ENCODE assay signal across 23 cellular contexts in genomic region chr18:13175266-13175665, GRCh38. TPM values are rescaled to one million over a fixed set of nuclear protein-coding genes. Genes with fewer than 3 reads are reported as not detected.
DNase-seq lines count a peak whose midpoint lies in the region; ATAC-seq, FAIRE-seq and TF ChIP-seq lines count a peak whose summit lies in the region.
"Had no signal": no experiment of that assay in that cellular context is flagged by ENCODE, and none has a peak within 500 bp of the region (broad histone marks: within the 10 kb centered on the region; RNA-seq: fewer than 3 reads in every experiment).

No MANE protein-coding gene starts in this region.

- H3K79me1 ChIP-seq in H9 (ENCODE audit: insufficient read depth, low read depth, low read length, poor library complexity, severe bottlenecking), result no peaks in the 10 kb centered on the region

- intact Hi-C loops in Right ventricle myocardium superior (cut with DNase I) (no loop called here), left ventricle myocardium inferior (cut with micrococcal nuclease) (no loop called here), mammary epithelial cell (cut with micrococcal nuclease) (no loop called here)

- H3K79me2 ChIP-seq in mammary epithelial cell (ENCODE audit: insufficient read depth, low read length) (no peaks in the 10 kb centered on the region), H9 (ENCODE audit: insufficient read depth, low read length) (no peaks in the 10 kb centered on the region)

- no peak for TF ChIP-seq CTCF in left ventricle myocardium inferior (IDR thresholded peaks at IDR 0.05; ENCODE audit: borderline replicate concordance)
- TF ChIP-seq CTCF in mammary epithelial cell (conservative IDR thresholded peaks at IDR 0.05 in 1 of 2, IDR thresholded peaks at IDR 0.05 in 1 of 2; ENCODE audit: extremely low read depth in 1 of 2, insufficient read depth in 1 of 2, low read depth in 1 of 2, low read length in 2 of 2), result no peak
- no peak for TF ChIP-seq CTCF in H9 (conservative IDR thresholded peaks at IDR 0.05)

- no peak overlapping the region for H4K5ac ChIP-seq in H9 (ENCODE audit: insufficient read length, low read depth, low read length)

- no peaks in the 10 kb centered on the region for H3K4me1 ChIP-seq in left ventricle myocardium inferior
- H3K4me1 ChIP-seq in mammary epithelial cell (ENCODE audit: insufficient read depth, low read length), result no peaks in the 10 kb centered on the region
- H3K4me1 ChIP-seq in H9 (ENCODE audit: insufficient read depth, low read length), result 0 out of 2 replicates have a peak, but pooled peaks cover 3% of the 10 kb centered on the region

- H3K4me2 ChIP-seq in mammary epithelial cell (ENCODE audit: insufficient read depth, low read depth, low read length), result no peak overlapping the region
- no peak overlapping the region for H3K4me2 ChIP-seq in H9 (ENCODE audit: insufficient read depth, insufficient read length, low read length)
- H3K4me2 ChIP-seq: KMS-11 had no signal

- H3K27ac ChIP-seq in left ventricle myocardium inferior (replicated peaks), result no peak overlapping the region
- H3K27ac ChIP-seq in mammary epithelial cell (ENCODE audit: insufficient read depth, low read depth, low read length), result no peak overlapping the region
- no peak overlapping the region for H3K27ac ChIP-seq in H9 (ENCODE audit: insufficient read length, low read depth, low read length)
- H3K27ac ChIP-seq: HL-60, KMS-11 had no signal

- H3K4ac ChIP-seq in H9 (ENCODE audit: low read depth, low read length), result no peak overlapping the region

- whole genome bisulfite sequencing in mammary epithelial cell (ENCODE audit: low coverage, missing lambda C conversion rate), result 74% methylated on average over 7 of the region's 8 CpGs
- no CpG with 5 or more reads among the region's 8 CpGs for WGBS in H9 (ENCODE audit: extremely low coverage, insufficient read length, low lambda C conversion rate)

- no peak for FAIRE-seq in HTR-8/SVneo (lab: Jason Lieb, UNC)
- FAIRE-seq: D721Med, GM18507, RCC 7860 had no signal

- no peak overlapping the region for H2BK12ac ChIP-seq in H9 (ENCODE audit: insufficient read length, low read depth, low read length)

- no peak overlapping the region for H2BK15ac ChIP-seq in H9 (ENCODE audit: low read depth, low read length)

- no peak overlapping the region for H3K18ac ChIP-seq in H9 (ENCODE audit: insufficient read length, low read depth, low read length)

- H3K4me3 Mint-ChIP-seq in H9, result no peak overlapping the region

- H3K27me3 ChIP-seq in left ventricle myocardium inferior (ENCODE audit: low read depth) (no peaks in the 10 kb centered on the region), mammary epithelial cell (ENCODE audit: insufficient read depth, low read length) (no peaks in the 10 kb centered on the region), H9 (ENCODE audit: insufficient read depth, low read length) (no peaks in the 10 kb centered on the region)

- H3K9me3 ChIP-seq in left ventricle myocardium inferior (replicated peaks), result no peaks in the 10 kb centered on the region
- H3K9me3 ChIP-seq in mammary epithelial cell (replicated peaks; ENCODE audit: insufficient read depth, low read length), result peaks cover 4% of the 10 kb centered on the region
- H3K9me3 ChIP-seq in H9 (ENCODE audit: control insufficient read depth, low read depth, low read length), result no peaks in the 10 kb centered on the region

- H3K36me3 ChIP-seq in left ventricle myocardium inferior, result no peaks in the 10 kb centered on the region
- H3K36me3 ChIP-seq in mammary epithelial cell (ENCODE audit: insufficient read depth, low read length), result no peaks in the 10 kb centered on the region

- H3K56ac ChIP-seq in H9 (ENCODE audit: insufficient read length, low read depth, low read length), result no peak overlapping the region

- no peak overlapping the region for H2AK5ac ChIP-seq in H9 (ENCODE audit: insufficient read length, low read length)

- peaks cover 8% of the 10 kb centered on the region for H3K27me3 Mint-ChIP-seq in H9 (ENCODE audit: low read depth)

- H3K9ac ChIP-seq in mammary epithelial cell (ENCODE audit: insufficient read depth, low read length), result no peak overlapping the region
- H3K9ac ChIP-seq in H9 (ENCODE audit: extremely low read depth, insufficient read length, low read length), result no peak overlapping the region
- H3K9ac ChIP-seq: KMS-11 had no signal

- no peaks in the 10 kb centered on the region; a peak in 1 of 5 replicates for H3K9me3 Mint-ChIP-seq in H9

- H3K27ac Mint-ChIP-seq in H9, result no peak overlapping the region

- H4K91ac ChIP-seq in H9 (ENCODE audit: insufficient read length, low read depth, low read length), result no peak overlapping the region

- CTCF ChIA-PET in mammary epithelial cell (lab: Charles Lee; ENCODE audit: low non-redundant PET), result no interaction called here

- H4K20me1 ChIP-seq in mammary epithelial cell (ENCODE audit: insufficient read depth, low read length) (no peaks in the 10 kb centered on the region), H9 (ENCODE audit: control insufficient read depth, insufficient read depth, insufficient read length) (no peaks in the 10 kb centered on the region)

- no peak overlapping the region for H2BK120ac ChIP-seq in H9 (ENCODE audit: low read depth, low read length, poor library complexity, severe bottlenecking)

- H4K8ac ChIP-seq in H9 (replicated peaks; ENCODE audit: insufficient read length, low read depth, low read length), result no peak overlapping the region

- H3K4me3 ChIP-seq in left ventricle myocardium inferior (no peak overlapping the region), mammary epithelial cell (replicated peaks in 1 of 3; ENCODE audit: insufficient read depth in 1 of 3, low read depth in 2 of 3, low read length in 3 of 3) (no peak overlapping the region)

- peak; percentile 66 for ATAC-seq in Right ventricle myocardium superior (ENCODE audit: poor library complexity)
- ATAC-seq: HCT116 had no signal

- no TSS peak for BruUV-seq in mammary epithelial cell (replicated peaks; lab: Mats Ljungman, UMichigan)

- no peaks in the 10 kb centered on the region for H3K23me2 ChIP-seq in H9 (ENCODE audit: insufficient read length, low read depth, low read length, poor library complexity, severe bottlenecking)

- H2BK20ac ChIP-seq in H9 (ENCODE audit: low read depth, low read length, poor library complexity, severe bottlenecking), result no peak overlapping the region

- in situ Hi-C loops in mammary epithelial cell (cut with MboI; ENCODE audit: low sequenced_read_pairs in 2 of 2), result no loop called here

- H3K14ac ChIP-seq in H9 (ENCODE audit: insufficient read depth, low read length), result no peak overlapping the region

- no peak overlapping the region for H2BK5ac ChIP-seq in H9 (ENCODE audit: insufficient read length, low read length)

- H3T11ph ChIP-seq in H9 (ENCODE audit: low read length), result no peak overlapping the region

- dilution Hi-C loops in mammary epithelial cell (cut with HindIII; ENCODE audit: low sequenced_read_pairs), result no loop called here

- no peaks in the 10 kb centered on the region for H3K36me3 Mint-ChIP-seq in H9 (ENCODE audit: insufficient read depth in 1 of 3, low read depth in 3 of 3)

- no peak overlapping the region for H3K23ac ChIP-seq in H9 (ENCODE audit: insufficient read length, low read depth, low read length)

- DNase-seq in Right ventricle myocardium superior (no peak), left ventricle myocardium inferior (no peak), islet precursor cell (peak; percentile 36), myocyte (ENCODE audit: low read depth) (peak; percentile 3), retina (no peak), HTR-8/SVneo (ENCODE audit: insufficient read length, low spot score) (no peak), mammary epithelial cell (no peak), H9 (no peak)
- DNase-seq: AML-193, C1 segment of cervical spinal cord, GDM1, GOT3, MV-4-11, NCI-H1105 treated with DMSO at 0.1 percent for 48 hours, NCI-H2081, NCI-H2171 had no signal

- H2AFZ ChIP-seq in mammary epithelial cell (ENCODE audit: low read depth, low read length), result no peak overlapping the region
- no peak overlapping the region for H2AFZ ChIP-seq in H9 (ENCODE audit: low read length)

- H3K4me1 Mint-ChIP-seq in H9, result peaks cover 8 to 9% of the 10 kb centered on the region in 2 experiments; a peak in 3 of 4 replicates

RNA-seq across cellular contexts. Expression of gene LDLRAD4, which starts 43.3 kb away (rescaled TPM):
- 29.3 TPM for total RNA-seq in Right ventricle myocardium superior
- total RNA-seq in left ventricle myocardium inferior, result 43.3 TPM
- total RNA-seq in myocyte, result 1.7 TPM in 1 of 2 replicates, not detected in the other
- polyA plus RNA-seq in myocyte (2012), result 0.42 TPM
- under 1 TPM in 1 of 2 donors, not detected in 1; 0.17 TPM for total RNA-seq in mammary epithelial cell
- polyA plus RNA-seq in mammary epithelial cell, result not detected
- not detected for polyA minus RNA-seq in mammary epithelial cell
- total RNA-seq in H9 (2021), result 1.8 and 3.9 TPM in 2 replicates
- polyA plus RNA-seq: AG04450 had no signal

Comparison
In these comparisons a context has a peak if more than half of its experiments do, and no peak if none do; other contexts are left out.
1. DNase-seq: peak in islet precursor cell (single experiment) and myocyte (single experiment); none in Right ventricle myocardium superior (single experiment), left ventricle myocardium inferior (single experiment), retina (single experiment), HTR-8/SVneo (single experiment), mammary epithelial cell (single experiment) and H9 (single experiment).